In genomic region chr10:128024426-128024825, GRCh38 we compare ENCODE assay signal across 21 cellular contexts.
DNase-seq lines count a peak whose midpoint lies in the region; ATAC-seq, FAIRE-seq and TF ChIP-seq lines count a peak whose summit lies in the region.
"Had no signal": no experiment of that assay in that cellular context is flagged by ENCODE, and none has a peak within 500 bp of the region (broad histone marks: within the 10 kb centered on the region; RNA-seq: fewer than 3 reads in every experiment).

No MANE protein-coding gene starts in this region.

- no peak overlapping the region for H3K27ac ChIP-seq in BLaER1

- H3K36me3 ChIP-seq in BLaER1 = no peaks in the 10 kb centered on the region
- H3K36me3 ChIP-seq: BE2C had no signal

- H3K4me1 ChIP-seq in BLaER1 = peaks cover 100% of the 10 kb centered on the region
- H3K4me1 ChIP-seq: BE2C had no signal

- peak overlapping the region; percentile 95 for H3K4me2 ChIP-seq in BLaER1

- no peak for FAIRE-seq in D721Med (lab: Jason Lieb, UNC)
- FAIRE-seq: GM12891, HepG2 had no signal

- H4K20me1 ChIP-seq in BLaER1 = no peaks in the 10 kb centered on the region

- no peaks in the 10 kb centered on the region for H3K27me3 ChIP-seq in BLaER1
- H3K27me3 ChIP-seq: BE2C had no signal

- DNase-seq in D721Med (ENCODE audit: insufficient read length, low spot score) = peak; percentile 42
- peak; percentile 30 for DNase-seq in NCI-H82 treated with DMSO at 0.1 percent for 48 hours (lab: John Stamatoyannopoulos, UW; ENCODE audit: unreplicated experiment)
- peak; percentile 37 for DNase-seq in islet precursor cell
- DNase-seq in HuH-7 (ENCODE audit: low spot score) = no peak
- DNase-seq: ACHN; BE2C; CD4-positive, alpha-beta memory T cell; DMS 273 treated with DMSO at 0.1 percent for 48 hours; DMS53; DND-41; EL; GOT3; H7; HFFc6; KG1 had no signal

- H3K9me3 ChIP-seq in BLaER1 = no peaks in the 10 kb centered on the region
- H3K9me3 ChIP-seq: BE2C had no signal

- no peak overlapping the region for H3K9ac ChIP-seq in BLaER1

- no peak overlapping the region for H3K4me3 ChIP-seq in BLaER1

- no peak for ATAC-seq in HG03565 (IDR thresholded peaks at IDR 0.05; ENCODE audit: unreplicated experiment)
- ATAC-seq in GM18517 (IDR thresholded peaks at IDR 0.05; ENCODE audit: unreplicated experiment) = no peak
- ATAC-seq: HCT116, HepG2 had no signal

- TF ChIP-seq CTCF in D721Med (IDR thresholded peaks at IDR 0.05; ENCODE audit: insufficient read depth, missing control alignments) = no peak
